ENCODE assay signal across 1 cellular context in genomic region chr11:2690596-2691354, GRCh38.
TF ChIP-seq lines count a peak whose summit lies in the region.

No MANE protein-coding gene starts in this region.

TF ChIP-seq in HepG2, 621 proteins besides CTCF, POLR2A, EP300 and RAD21 (continued from another document and continues in another):
- no peak for TF ChIP-seq TBL1XR1 (IDR thresholded peaks at IDR 0.05; ENCODE audit: borderline replicate concordance, low read length, partially characterized antibody)
- no peak for TF ChIP-seq ZNF747 (CRISPR knock-in tag; IDR thresholded peaks at IDR 0.05; ENCODE audit: borderline replicate concordance)
- TF ChIP-seq SIN3A (IDR thresholded peaks at IDR 0.05; ENCODE audit: borderline replicate concordance, low read depth, low read length), result no peak
- TF ChIP-seq FOXJ3 (CRISPR knock-in tag; IDR thresholded peaks at IDR 0.05; ENCODE audit: borderline replicate concordance), result no peak; the same call in 1 of the 2 replicates
- TF ChIP-seq ARNT (IDR thresholded peaks at IDR 0.05), result no peak
- TF ChIP-seq KLF6 (CRISPR knock-in tag; IDR thresholded peaks at IDR 0.05), result no peak
- TF ChIP-seq MLLT10 (CRISPR knock-in tag; IDR thresholded peaks at IDR 0.05), result no peak
- TF ChIP-seq ZNF263 (CRISPR knock-in tag; IDR thresholded peaks at IDR 0.05), result no peak
- TF ChIP-seq, protein P1, sequence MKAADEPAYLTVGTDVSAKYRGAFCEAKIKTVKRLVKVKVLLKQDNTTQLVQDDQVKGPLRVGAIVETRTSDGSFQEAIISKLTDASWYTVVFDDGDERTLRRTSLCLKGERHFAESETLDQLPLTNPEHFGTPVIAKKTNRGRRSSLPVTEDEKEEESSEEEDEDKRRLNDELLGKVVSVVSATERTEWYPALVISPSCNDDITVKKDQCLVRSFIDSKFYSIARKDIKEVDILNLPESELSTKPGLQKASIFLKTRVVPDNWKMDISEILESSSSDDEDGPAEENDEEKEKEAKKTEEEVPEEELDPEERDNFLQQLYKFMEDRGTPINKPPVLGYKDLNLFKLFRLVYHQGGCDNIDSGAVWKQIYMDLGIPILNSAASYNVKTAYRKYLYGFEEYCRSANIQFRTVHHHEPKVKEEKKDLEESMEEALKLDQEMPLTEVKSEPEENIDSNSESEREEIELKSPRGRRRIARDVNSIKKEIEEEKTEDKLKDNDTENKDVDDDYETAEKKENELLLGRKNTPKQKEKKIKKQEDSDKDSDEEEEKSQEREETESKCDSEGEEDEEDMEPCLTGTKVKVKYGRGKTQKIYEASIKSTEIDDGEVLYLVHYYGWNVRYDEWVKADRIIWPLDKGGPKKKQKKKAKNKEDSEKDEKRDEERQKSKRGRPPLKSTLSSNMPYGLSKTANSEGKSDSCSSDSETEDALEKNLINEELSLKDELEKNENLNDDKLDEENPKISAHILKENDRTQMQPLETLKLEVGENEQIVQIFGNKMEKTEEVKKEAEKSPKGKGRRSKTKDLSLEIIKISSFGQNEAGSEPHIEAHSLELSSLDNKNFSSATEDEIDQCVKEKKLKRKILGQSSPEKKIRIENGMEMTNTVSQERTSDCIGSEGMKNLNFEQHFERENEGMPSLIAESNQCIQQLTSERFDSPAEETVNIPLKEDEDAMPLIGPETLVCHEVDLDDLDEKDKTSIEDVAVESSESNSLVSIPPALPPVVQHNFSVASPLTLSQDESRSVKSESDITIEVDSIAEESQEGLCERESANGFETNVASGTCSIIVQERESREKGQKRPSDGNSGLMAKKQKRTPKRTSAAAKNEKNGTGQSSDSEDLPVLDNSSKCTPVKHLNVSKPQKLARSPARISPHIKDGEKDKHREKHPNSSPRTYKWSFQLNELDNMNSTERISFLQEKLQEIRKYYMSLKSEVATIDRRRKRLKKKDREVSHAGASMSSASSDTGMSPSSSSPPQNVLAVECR (CRISPR knock-in tag; IDR thresholded peaks at IDR 0.05; ENCODE audit: borderline replicate concordance), result peak; percentile 18; the same call in 1 of the 2 replicates
- TF ChIP-seq, protein P2, sequence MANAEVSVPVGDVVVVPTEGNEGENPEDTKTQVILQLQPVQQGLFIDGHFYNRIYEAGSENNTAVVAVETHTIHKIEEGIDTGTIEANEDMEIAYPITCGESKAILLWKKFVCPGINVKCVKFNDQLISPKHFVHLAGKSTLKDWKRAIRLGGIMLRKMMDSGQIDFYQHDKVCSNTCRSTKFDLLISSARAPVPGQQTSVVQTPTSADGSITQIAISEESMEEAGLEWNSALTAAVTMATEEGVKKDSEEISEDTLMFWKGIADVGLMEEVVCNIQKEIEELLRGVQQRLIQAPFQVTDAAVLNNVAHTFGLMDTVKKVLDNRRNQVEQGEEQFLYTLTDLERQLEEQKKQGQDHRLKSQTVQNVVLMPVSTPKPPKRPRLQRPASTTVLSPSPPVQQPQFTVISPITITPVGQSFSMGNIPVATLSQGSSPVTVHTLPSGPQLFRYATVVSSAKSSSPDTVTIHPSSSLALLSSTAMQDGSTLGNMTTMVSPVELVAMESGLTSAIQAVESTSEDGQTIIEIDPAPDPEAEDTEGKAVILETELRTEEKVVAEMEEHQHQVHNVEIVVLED (CRISPR knock-in tag; IDR thresholded peaks at IDR 0.05; ENCODE audit: borderline replicate concordance), result no peak
- TF ChIP-seq, protein P3, sequence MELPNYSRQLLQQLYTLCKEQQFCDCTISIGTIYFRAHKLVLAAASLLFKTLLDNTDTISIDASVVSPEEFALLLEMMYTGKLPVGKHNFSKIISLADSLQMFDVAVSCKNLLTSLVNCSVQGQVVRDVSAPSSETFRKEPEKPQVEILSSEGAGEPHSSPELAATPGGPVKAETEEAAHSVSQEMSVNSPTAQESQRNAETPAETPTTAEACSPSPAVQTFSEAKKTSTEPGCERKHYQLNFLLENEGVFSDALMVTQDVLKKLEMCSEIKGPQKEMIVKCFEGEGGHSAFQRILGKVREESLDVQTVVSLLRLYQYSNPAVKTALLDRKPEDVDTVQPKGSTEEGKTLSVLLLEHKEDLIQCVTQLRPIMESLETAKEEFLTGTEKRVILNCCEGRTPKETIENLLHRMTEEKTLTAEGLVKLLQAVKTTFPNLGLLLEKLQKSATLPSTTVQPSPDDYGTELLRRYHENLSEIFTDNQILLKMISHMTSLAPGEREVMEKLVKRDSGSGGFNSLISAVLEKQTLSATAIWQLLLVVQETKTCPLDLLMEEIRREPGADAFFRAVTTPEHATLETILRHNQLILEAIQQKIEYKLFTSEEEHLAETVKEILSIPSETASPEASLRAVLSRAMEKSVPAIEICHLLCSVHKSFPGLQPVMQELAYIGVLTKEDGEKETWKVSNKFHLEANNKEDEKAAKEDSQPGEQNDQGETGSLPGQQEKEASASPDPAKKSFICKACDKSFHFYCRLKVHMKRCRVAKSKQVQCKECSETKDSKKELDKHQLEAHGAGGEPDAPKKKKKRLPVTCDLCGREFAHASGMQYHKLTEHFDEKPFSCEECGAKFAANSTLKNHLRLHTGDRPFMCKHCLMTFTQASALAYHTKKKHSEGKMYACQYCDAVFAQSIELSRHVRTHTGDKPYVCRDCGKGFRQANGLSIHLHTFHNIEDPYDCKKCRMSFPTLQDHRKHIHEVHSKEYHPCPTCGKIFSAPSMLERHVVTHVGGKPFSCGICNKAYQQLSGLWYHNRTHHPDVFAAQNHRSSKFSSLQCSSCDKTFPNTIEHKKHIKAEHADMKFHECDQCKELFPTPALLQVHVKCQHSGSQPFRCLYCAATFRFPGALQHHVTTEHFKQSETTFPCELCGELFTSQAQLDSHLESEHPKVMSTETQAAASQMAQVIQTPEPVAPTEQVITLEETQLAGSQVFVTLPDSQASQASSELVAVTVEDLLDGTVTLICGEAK (IDR thresholded peaks at IDR 0.05), result no peak
- TF ChIP-seq, protein P3 (CRISPR knock-in tag; IDR thresholded peaks at IDR 0.05), result no peak
- no peak for TF ChIP-seq ZNF598 (CRISPR knock-in tag; IDR thresholded peaks at IDR 0.05; ENCODE audit: borderline replicate concordance)
- TF ChIP-seq, protein P4, sequence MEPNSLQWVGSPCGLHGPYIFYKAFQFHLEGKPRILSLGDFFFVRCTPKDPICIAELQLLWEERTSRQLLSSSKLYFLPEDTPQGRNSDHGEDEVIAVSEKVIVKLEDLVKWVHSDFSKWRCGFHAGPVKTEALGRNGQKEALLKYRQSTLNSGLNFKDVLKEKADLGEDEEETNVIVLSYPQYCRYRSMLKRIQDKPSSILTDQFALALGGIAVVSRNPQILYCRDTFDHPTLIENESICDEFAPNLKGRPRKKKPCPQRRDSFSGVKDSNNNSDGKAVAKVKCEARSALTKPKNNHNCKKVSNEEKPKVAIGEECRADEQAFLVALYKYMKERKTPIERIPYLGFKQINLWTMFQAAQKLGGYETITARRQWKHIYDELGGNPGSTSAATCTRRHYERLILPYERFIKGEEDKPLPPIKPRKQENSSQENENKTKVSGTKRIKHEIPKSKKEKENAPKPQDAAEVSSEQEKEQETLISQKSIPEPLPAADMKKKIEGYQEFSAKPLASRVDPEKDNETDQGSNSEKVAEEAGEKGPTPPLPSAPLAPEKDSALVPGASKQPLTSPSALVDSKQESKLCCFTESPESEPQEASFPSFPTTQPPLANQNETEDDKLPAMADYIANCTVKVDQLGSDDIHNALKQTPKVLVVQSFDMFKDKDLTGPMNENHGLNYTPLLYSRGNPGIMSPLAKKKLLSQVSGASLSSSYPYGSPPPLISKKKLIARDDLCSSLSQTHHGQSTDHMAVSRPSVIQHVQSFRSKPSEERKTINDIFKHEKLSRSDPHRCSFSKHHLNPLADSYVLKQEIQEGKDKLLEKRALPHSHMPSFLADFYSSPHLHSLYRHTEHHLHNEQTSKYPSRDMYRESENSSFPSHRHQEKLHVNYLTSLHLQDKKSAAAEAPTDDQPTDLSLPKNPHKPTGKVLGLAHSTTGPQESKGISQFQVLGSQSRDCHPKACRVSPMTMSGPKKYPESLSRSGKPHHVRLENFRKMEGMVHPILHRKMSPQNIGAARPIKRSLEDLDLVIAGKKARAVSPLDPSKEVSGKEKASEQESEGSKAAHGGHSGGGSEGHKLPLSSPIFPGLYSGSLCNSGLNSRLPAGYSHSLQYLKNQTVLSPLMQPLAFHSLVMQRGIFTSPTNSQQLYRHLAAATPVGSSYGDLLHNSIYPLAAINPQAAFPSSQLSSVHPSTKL (CRISPR knock-in tag; IDR thresholded peaks at IDR 0.05), result no peak
- TF ChIP-seq CEBPG (CRISPR knock-in tag; IDR thresholded peaks at IDR 0.05), result no peak
- TF ChIP-seq ZNF432 (CRISPR knock-in tag; IDR thresholded peaks at IDR 0.05; ENCODE audit: borderline replicate concordance), result no peak
- TF ChIP-seq IRF1 (CRISPR knock-in tag; IDR thresholded peaks at IDR 0.05; ENCODE audit: low read depth), result no peak
- TF ChIP-seq, protein P5, sequence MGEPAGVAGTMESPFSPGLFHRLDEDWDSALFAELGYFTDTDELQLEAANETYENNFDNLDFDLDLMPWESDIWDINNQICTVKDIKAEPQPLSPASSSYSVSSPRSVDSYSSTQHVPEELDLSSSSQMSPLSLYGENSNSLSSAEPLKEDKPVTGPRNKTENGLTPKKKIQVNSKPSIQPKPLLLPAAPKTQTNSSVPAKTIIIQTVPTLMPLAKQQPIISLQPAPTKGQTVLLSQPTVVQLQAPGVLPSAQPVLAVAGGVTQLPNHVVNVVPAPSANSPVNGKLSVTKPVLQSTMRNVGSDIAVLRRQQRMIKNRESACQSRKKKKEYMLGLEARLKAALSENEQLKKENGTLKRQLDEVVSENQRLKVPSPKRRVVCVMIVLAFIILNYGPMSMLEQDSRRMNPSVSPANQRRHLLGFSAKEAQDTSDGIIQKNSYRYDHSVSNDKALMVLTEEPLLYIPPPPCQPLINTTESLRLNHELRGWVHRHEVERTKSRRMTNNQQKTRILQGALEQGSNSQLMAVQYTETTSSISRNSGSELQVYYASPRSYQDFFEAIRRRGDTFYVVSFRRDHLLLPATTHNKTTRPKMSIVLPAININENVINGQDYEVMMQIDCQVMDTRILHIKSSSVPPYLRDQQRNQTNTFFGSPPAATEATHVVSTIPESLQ (CRISPR knock-in tag; conservative IDR thresholded peaks at IDR 0.05), result no peak
- no peak for TF ChIP-seq MBD4 (IDR thresholded peaks at IDR 0.05; ENCODE audit: borderline replicate concordance, low read length)
- TF ChIP-seq, protein P6, sequence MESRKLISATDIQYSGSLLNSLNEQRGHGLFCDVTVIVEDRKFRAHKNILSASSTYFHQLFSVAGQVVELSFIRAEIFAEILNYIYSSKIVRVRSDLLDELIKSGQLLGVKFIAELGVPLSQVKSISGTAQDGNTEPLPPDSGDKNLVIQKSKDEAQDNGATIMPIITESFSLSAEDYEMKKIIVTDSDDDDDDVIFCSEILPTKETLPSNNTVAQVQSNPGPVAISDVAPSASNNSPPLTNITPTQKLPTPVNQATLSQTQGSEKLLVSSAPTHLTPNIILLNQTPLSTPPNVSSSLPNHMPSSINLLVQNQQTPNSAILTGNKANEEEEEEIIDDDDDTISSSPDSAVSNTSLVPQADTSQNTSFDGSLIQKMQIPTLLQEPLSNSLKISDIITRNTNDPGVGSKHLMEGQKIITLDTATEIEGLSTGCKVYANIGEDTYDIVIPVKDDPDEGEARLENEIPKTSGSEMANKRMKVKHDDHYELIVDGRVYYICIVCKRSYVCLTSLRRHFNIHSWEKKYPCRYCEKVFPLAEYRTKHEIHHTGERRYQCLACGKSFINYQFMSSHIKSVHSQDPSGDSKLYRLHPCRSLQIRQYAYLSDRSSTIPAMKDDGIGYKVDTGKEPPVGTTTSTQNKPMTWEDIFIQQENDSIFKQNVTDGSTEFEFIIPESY (CRISPR knock-in tag; IDR thresholded peaks at IDR 0.05), result no peak
- no peak for TF ChIP-seq TARDBP (CRISPR knock-in tag; IDR thresholded peaks at IDR 0.05)
- no peak for TF ChIP-seq ZNF12 (CRISPR knock-in tag; IDR thresholded peaks at IDR 0.05)
- no peak for TF ChIP-seq ZNF501 (CRISPR knock-in tag; IDR thresholded peaks at IDR 0.05)
- no peak for TF ChIP-seq LRRFIP1 (CRISPR knock-in tag; conservative IDR thresholded peaks at IDR 0.05)
